17 cellular contexts compared by ENCODE assay signal in genomic region chr14:46820291-46820690, GRCh38.
"Had no signal": no experiment of that assay in that cellular context is flagged by ENCODE, and none has a peak within 500 bp of the region (broad histone marks: within the 10 kb centered on the region; RNA-seq: fewer than 3 reads in every experiment).

No MANE protein-coding gene starts in this region.

- H3K36me3 ChIP-seq: cardiac muscle cell, colonic mucosa, esophagus squamous epithelium, neural progenitor cell, pancreas, suprapubic skin had no signal

- H3K27ac Mint-ChIP-seq: activated T-helper 17 cell treated with anti-CD3 and anti-CD28 coated beads, Interleukin-2, amount 50 U/mL, for 72 hours; mesothelial cell of epicardium; neural progenitor cell; type B pancreatic cell had no signal

- ATAC-seq: activated T-helper 17 cell treated with anti-CD3 and anti-CD28 coated beads, Interleukin-2, amount 50 U/mL, for 72 hours; pancreas; stimulated activated naive CD8-positive, alpha-beta T cell treated with anti-CD3 and anti-CD28 coated beads, Interleukin-15, Interleukin-2, amounts not matched to agents 100 U/mL and 50 U/mL, for 24 hours had no signal

- H3K4me1 ChIP-seq: colonic mucosa, esophagus squamous epithelium, pancreas, suprapubic skin had no signal

- H3K9me3 Mint-ChIP-seq: mesothelial cell of epicardium, neural progenitor cell, type B pancreatic cell had no signal

- H3K36me3 Mint-ChIP-seq: mesothelial cell of epicardium, neural progenitor cell, type B pancreatic cell had no signal

- DNase-seq: activated CD4-positive, alpha-beta T cell treated with anti-CD3 and anti-CD28 coated beads for 1 hour; activated CD4-positive, alpha-beta T cell treated with anti-CD3 and anti-CD28 coated beads, Interleukin-2, amount 50 U/mL, for 4 hours; activated naive CD4-positive, alpha-beta T cell treated with anti-CD3 and anti-CD28 coated beads, Interleukin-2, amount 50 U/mL, for 16 hours; colonic mucosa; esophagus squamous epithelium; glutamatergic neuron; stimulated activated CD4-positive, alpha-beta T cell treated with anti-CD3 and anti-CD28 coated beads, Interleukin-15, amount 100 ng/mL, for 24 hours; stimulated activated CD4-positive, alpha-beta T cell treated with anti-CD3 and anti-CD28 coated beads, Interleukin-4, amount 100 ng/mL, for 24 hours; stimulated activated naive CD8-positive, alpha-beta T cell treated with anti-CD3 and anti-CD28 coated beads, Interleukin-15, Interleukin-2, amounts not matched to agents 100 U/mL and 50 U/mL, for 24 hours had no signal

- H3K9me3 ChIP-seq: colonic mucosa, pancreas, suprapubic skin had no signal

- H3K27ac ChIP-seq: cardiac muscle cell, colonic mucosa, esophagus squamous epithelium, neural progenitor cell, pancreas, suprapubic skin had no signal

- H3K27me3 ChIP-seq: cardiac muscle cell, colonic mucosa, esophagus squamous epithelium, neural progenitor cell, pancreas, suprapubic skin had no signal

- H3K4me3 ChIP-seq: cardiac muscle cell, colonic mucosa, esophagus squamous epithelium, lung, neural progenitor cell, pancreas, suprapubic skin had no signal

- H3K4me1 Mint-ChIP-seq: activated T-helper 17 cell treated with anti-CD3 and anti-CD28 coated beads, Interleukin-2, amount 50 U/mL, for 72 hours; mesothelial cell of epicardium; neural progenitor cell had no signal

- H3K4me3 Mint-ChIP-seq: activated T-helper 17 cell treated with anti-CD3 and anti-CD28 coated beads, Interleukin-2, amount 50 U/mL, for 72 hours; mesothelial cell of epicardium; neural progenitor cell; type B pancreatic cell had no signal

- H3K27me3 Mint-ChIP-seq: activated T-helper 17 cell treated with anti-CD3 and anti-CD28 coated beads, Interleukin-2, amount 50 U/mL, for 72 hours; type B pancreatic cell had no signal
